Comparison of ENCODE assay signal across 1 cellular context in genomic region chr17:82367724-82368524, GRCh38.
A peak's percentile ranks its signal among the peaks of the same experiment; 100 is the strongest.
TF ChIP-seq lines count a peak whose summit lies in the region.

No MANE protein-coding gene starts in this region.

TF ChIP-seq in HepG2, 621 proteins besides CTCF, POLR2A, EP300 and RAD21 (continued from another document and continues in another):
- TF ChIP-seq ZNF432 (CRISPR knock-in tag; IDR thresholded peaks at IDR 0.05; ENCODE audit: borderline replicate concordance), result no peak
- TF ChIP-seq GLI4 (CRISPR knock-in tag; IDR thresholded peaks at IDR 0.05; ENCODE audit: borderline replicate concordance), result 0 out of 2 replicates have a peak, but pooled peaks have one; percentile 29
- TF ChIP-seq TRIM22 (IDR thresholded peaks at IDR 0.05), result no peak
- TF ChIP-seq HIVEP1 (CRISPR knock-in tag; IDR thresholded peaks at IDR 0.05), result no peak
- TF ChIP-seq SMAD3 (CRISPR knock-in tag; IDR thresholded peaks at IDR 0.05), result 0 out of 2 replicates have a peak, but pooled peaks have one; percentile 58
- peak; percentile 59; the same call in 1 of the 2 replicates for TF ChIP-seq ZNF430 (CRISPR knock-in tag; IDR thresholded peaks at IDR 0.05)
- no peak for TF ChIP-seq PLSCR1 (CRISPR knock-in tag; IDR thresholded peaks at IDR 0.05; ENCODE audit: borderline replicate concordance)
- peak; percentile 87; the same call in 1 of the 2 replicates for TF ChIP-seq YEATS2 (CRISPR knock-in tag; IDR thresholded peaks at IDR 0.05; ENCODE audit: borderline replicate concordance)
- no peak for TF ChIP-seq ATF7 (IDR thresholded peaks at IDR 0.05)
- no peak for TF ChIP-seq ATF7 (CRISPR knock-in tag; IDR thresholded peaks at IDR 0.05)
- no peak for TF ChIP-seq ZNF382 (CRISPR knock-in tag; IDR thresholded peaks at IDR 0.05; ENCODE audit: borderline replicate concordance)
- TF ChIP-seq MEIS2 (CRISPR knock-in tag; IDR thresholded peaks at IDR 0.05), result no peak
- TF ChIP-seq PPARG (CRISPR knock-in tag; conservative IDR thresholded peaks at IDR 0.05), result 0 out of 2 replicates have a peak, but pooled peaks have one; percentile 30
- TF ChIP-seq SYNCRIP (IDR thresholded peaks at IDR 0.05; ENCODE audit: insufficient read depth, low read depth, low read length), result no peak
- no peak for TF ChIP-seq BCL3 (CRISPR knock-in tag; IDR thresholded peaks at IDR 0.05)
- TF ChIP-seq ZBTB34 (CRISPR knock-in tag; IDR thresholded peaks at IDR 0.05), result no peak
- no peak for TF ChIP-seq ZNF468 (CRISPR knock-in tag; IDR thresholded peaks at IDR 0.05)
- TF ChIP-seq KLF13 (CRISPR knock-in tag; IDR thresholded peaks at IDR 0.05), result no peak
- TF ChIP-seq TOE1 (CRISPR knock-in tag; IDR thresholded peaks at IDR 0.05), result 0 out of 2 replicates have a peak, but pooled peaks have one; percentile 19
- peak; percentile 65; the same call in 1 of the 2 replicates for TF ChIP-seq POLR2AphosphoS2 (IDR thresholded peaks at IDR 0.05; ENCODE audit: low read depth, low read length)
- TF ChIP-seq FOXA3 (CRISPR knock-in tag; IDR thresholded peaks at IDR 0.05), result peak; percentile 3; the same call in 1 of the 2 replicates
- no peak for TF ChIP-seq MLLT10 (CRISPR knock-in tag; IDR thresholded peaks at IDR 0.05)
- peak; percentile 68; the same call in 1 of the 2 replicates for TF ChIP-seq DR1 (CRISPR knock-in tag; IDR thresholded peaks at IDR 0.05)
- TF ChIP-seq SALL2 (CRISPR knock-in tag; IDR thresholded peaks at IDR 0.05), result no peak
- TF ChIP-seq FOXP4 (CRISPR knock-in tag; IDR thresholded peaks at IDR 0.05), result no peak
- TF ChIP-seq NCOA1 (CRISPR knock-in tag; IDR thresholded peaks at IDR 0.05), result no peak
- no peak for TF ChIP-seq ZNF672 (CRISPR knock-in tag; IDR thresholded peaks at IDR 0.05)
- TF ChIP-seq PTBP1 (IDR thresholded peaks at IDR 0.05; ENCODE audit: low read depth, low read length, poor library complexity, severe bottlenecking), result no peak
- no peak for TF ChIP-seq KDM1A (CRISPR knock-in tag; IDR thresholded peaks at IDR 0.05)
- no peak for TF ChIP-seq MLX (CRISPR knock-in tag; IDR thresholded peaks at IDR 0.05)
- no peak for TF ChIP-seq ZNF329 (CRISPR knock-in tag; IDR thresholded peaks at IDR 0.05; ENCODE audit: low read depth)
- TF ChIP-seq HNRNPK (IDR thresholded peaks at IDR 0.05; ENCODE audit: low read depth, low read length, poor library complexity, severe bottlenecking), result no peak
- no peak for TF ChIP-seq RNF2 (conservative IDR thresholded peaks at IDR 0.05; ENCODE audit: low read depth)
- TF ChIP-seq ZNF547 (CRISPR knock-in tag; IDR thresholded peaks at IDR 0.05), result no peak
- TF ChIP-seq FOXO1 (CRISPR knock-in tag; IDR thresholded peaks at IDR 0.05), result no peak
- TF ChIP-seq FOXK2 (IDR thresholded peaks at IDR 0.05), result peak; percentile 27; the same call in 1 of the 2 replicates
- no peak for TF ChIP-seq ATF3 (CRISPR knock-in tag; IDR thresholded peaks at IDR 0.05)
- peak; percentile 38; the same call in 1 of the 2 replicates for TF ChIP-seq THAP9 (CRISPR knock-in tag; IDR thresholded peaks at IDR 0.05; ENCODE audit: borderline replicate concordance)
- no peak for TF ChIP-seq ZNF138 (CRISPR knock-in tag; IDR thresholded peaks at IDR 0.05; ENCODE audit: low read depth)
- TF ChIP-seq ZNF7 (CRISPR knock-in tag; IDR thresholded peaks at IDR 0.05), result no peak
- no peak; the same call in 1 of the 2 replicates for TF ChIP-seq ZNF232 (CRISPR knock-in tag; IDR thresholded peaks at IDR 0.05; ENCODE audit: borderline replicate concordance)
- no peak for TF ChIP-seq GLMP (CRISPR knock-in tag; IDR thresholded peaks at IDR 0.05; ENCODE audit: borderline replicate concordance)
- no peak for TF ChIP-seq MTF1 (CRISPR knock-in tag; IDR thresholded peaks at IDR 0.05)
- no peak for TF ChIP-seq TCF7L2 (IDR thresholded peaks at IDR 0.05; ENCODE audit: low read depth, low read length)
- peak; percentile 56; the same call in 1 of the 2 replicates for TF ChIP-seq MIXL1 (CRISPR knock-in tag; IDR thresholded peaks at IDR 0.05)
- TF ChIP-seq MTF2 (CRISPR knock-in tag; IDR thresholded peaks at IDR 0.05; ENCODE audit: borderline replicate concordance), result no peak
- TF ChIP-seq HMG20A (CRISPR knock-in tag; IDR thresholded peaks at IDR 0.05; ENCODE audit: borderline replicate concordance), result no peak
- TF ChIP-seq KDM5B (CRISPR knock-in tag; IDR thresholded peaks at IDR 0.05; ENCODE audit: borderline replicate concordance), result no peak
- no peak for TF ChIP-seq TMF1 (CRISPR knock-in tag; IDR thresholded peaks at IDR 0.05; ENCODE audit: low read depth)
- TF ChIP-seq ZBTB38 (CRISPR knock-in tag; IDR thresholded peaks at IDR 0.05), result peak; percentile 66; the same call in 1 of the 2 replicates
- TF ChIP-seq ZNF317 (CRISPR knock-in tag; IDR thresholded peaks at IDR 0.05), result no peak
- no peak for TF ChIP-seq DZIP1 (CRISPR knock-in tag; IDR thresholded peaks at IDR 0.05)
